Comparison of ENCODE assay signal across 9 cellular contexts in genomic region chr20:46324960-46325703, GRCh38. TPM values are rescaled to one million over a fixed set of nuclear protein-coding genes. Genes with fewer than 3 reads are reported as not detected.
A peak's percentile ranks its signal among the peaks of the same experiment; 100 is the strongest.
DNase-seq lines count a peak whose midpoint lies in the region; ATAC-seq, FAIRE-seq and TF ChIP-seq lines count a peak whose summit lies in the region.
"Had no signal": no experiment of that assay in that cellular context is flagged by ENCODE, and none has a peak within 500 bp of the region (broad histone marks: within the 10 kb centered on the region; RNA-seq: fewer than 3 reads in every experiment).

No MANE protein-coding gene starts in this region.

- no peaks in the 10 kb centered on the region for H3K4me1 ChIP-seq in Panc1 (ENCODE audit: control insufficient read depth, insufficient read depth, low read length)

- TF ChIP-seq CTCF in GM12873 (IDR thresholded peaks at IDR 0.05; ENCODE audit: insufficient read depth, low read depth, low read length, missing control alignments) (peak; percentile 45), Panc1 (IDR thresholded peaks at IDR 0.05) (no peak; the same call in 1 of the 2 replicates)

- FAIRE-seq in GM19239 (lab: Jason Lieb, UNC) = no peak

- ATAC-seq in Panc1 (peak; percentile 89), HG02973 (IDR thresholded peaks at IDR 0.05; ENCODE audit: unreplicated experiment) (no peak)

- no peaks in the 10 kb centered on the region; the same call in 1 of the 2 replicates for H3K27me3 ChIP-seq in Panc1 (ENCODE audit: control insufficient read depth, insufficient read depth, low read length)

- CTCF ChIA-PET in Panc1 (lab: Charles Lee) = interaction anchor here (1.0 kb wide), 1 partner anchor 24 kb away, joined by 3 read pairs; no protein-coding TSS in a partner anchor

- peak; percentile 31 to 41 for DNase-seq in AML-193 (lab: John Stamatoyannopoulos, UW)
- no peak for DNase-seq in Panc1 (ENCODE audit: low read depth, low spot score)
- peak; percentile 50 for DNase-seq in hepatic stellate cell (ENCODE audit: low spot score)
- DNase-seq in dedifferentiated amniotic fluid mesenchymal stem cell (ENCODE audit: extremely low spot score) = no peak
- DNase-seq in GM19239 (ENCODE audit: insufficient read length, low spot score) = no peak
- DNase-seq in activated T-cell treated with anti-CD3 and anti-CD28 coated beads, Interleukin-2, amount 50 U/mL, for 24 hours = no peak

- intact Hi-C loops in Panc1 (cut with micrococcal nuclease; ENCODE audit: unreplicated experiment) = no loop called here

- no TSS peak for BruUV-seq in Panc1 (replicated peaks; lab: Mats Ljungman, UMichigan)

- H3K9me3 ChIP-seq in Panc1 (ENCODE audit: control insufficient read depth, insufficient read depth, low read depth, low read length) = no peaks in the 10 kb centered on the region

- no peak overlapping the region for H3K27ac Mint-ChIP-seq in activated T-cell treated with anti-CD3 and anti-CD28 coated beads, Interleukin-2, amount 50 U/mL, for 24 hours

- no peaks in the 10 kb centered on the region for H3K4me1 Mint-ChIP-seq in activated T-cell treated with anti-CD3 and anti-CD28 coated beads, Interleukin-2, amount 50 U/mL, for 24 hours (ENCODE audit: low read depth)

- in situ Hi-C loops in Panc1 (cut with HindIII; ENCODE audit: low pct_unique_long_range_greater_than_20kb, low sequenced_read_pairs) = no loop called here

- no peak overlapping the region for H3K4me3 ChIP-seq in Panc1 (ENCODE audit: low read depth in 2 of 2, low read length in 2 of 2)

- H3K9me3 Mint-ChIP-seq in activated T-cell treated with anti-CD3 and anti-CD28 coated beads, Interleukin-2, amount 50 U/mL, for 24 hours = no peaks in the 10 kb centered on the region

- no peak overlapping the region for H3K4me3 Mint-ChIP-seq in activated T-cell treated with anti-CD3 and anti-CD28 coated beads, Interleukin-2, amount 50 U/mL, for 24 hours

- no peaks in the 10 kb centered on the region for H3K36me3 ChIP-seq in Panc1 (ENCODE audit: control insufficient read depth, insufficient read depth, low read length)

- no peak overlapping the region for H3K27ac ChIP-seq in Panc1 (ENCODE audit: low read length)
- H3K27ac ChIP-seq: epithelial cell of prostate had no signal

- POLR2A ChIA-PET in Panc1 (lab: Charles Lee) = no interaction called here

- H3K27me3 Mint-ChIP-seq in activated T-cell treated with anti-CD3 and anti-CD28 coated beads, Interleukin-2, amount 50 U/mL, for 24 hours = peaks cover 16% of the 10 kb centered on the region

- no peaks in the 10 kb centered on the region for H3K36me3 Mint-ChIP-seq in activated T-cell treated with anti-CD3 and anti-CD28 coated beads, Interleukin-2, amount 50 U/mL, for 24 hours (ENCODE audit: low read depth)

RNA-seq across cellular contexts. Expression of gene CDH22, which starts 16.8 kb away (rescaled TPM):
- total RNA-seq in Panc1 (2021; ENCODE audit: unreplicated experiment) = not detected
- polyA plus RNA-seq in Panc1 (2012; ENCODE audit: insufficient read length) = not detected

Comparison
In these comparisons a context has a peak if more than half of its experiments do, and no peak if none do; other contexts are left out.
1. DNase-seq: peak in AML-193 (2 of 2) and hepatic stellate cell (single experiment); none in Panc1 (single experiment), dedifferentiated amniotic fluid mesenchymal stem cell (single experiment), GM19239 (single experiment) and activated T-cell treated with anti-CD3 and anti-CD28 coated beads, Interleukin-2, amount 50 U/mL, for 24 hours (single experiment).